ENCODE assay signal across 14 cellular contexts in genomic region chr19:1161716-1162115, GRCh38. TPM values are rescaled to one million over a fixed set of nuclear protein-coding genes. Genes with fewer than 3 reads are reported as not detected.
A peak's percentile ranks its signal among the peaks of the same experiment; 100 is the strongest.
DNase-seq lines count a peak whose midpoint lies in the region; ATAC-seq, FAIRE-seq and TF ChIP-seq lines count a peak whose summit lies in the region.
"Had no signal": no experiment of that assay in that cellular context is flagged by ENCODE, and none has a peak within 500 bp of the region (broad histone marks: within the 10 kb centered on the region; RNA-seq: fewer than 3 reads in every experiment).

No MANE protein-coding gene starts in this region.

- H3K27me3 Mint-ChIP-seq in stimulated activated naive CD8-positive, alpha-beta T cell treated with anti-CD3 and anti-CD28 coated beads, Interleukin-15, amount 100 ng/mL, for 72 hours = no peaks in the 10 kb centered on the region
- H3K27me3 Mint-ChIP-seq: activated B cell treated with CpG ODN at 0.5 μM for 24 hours had no signal

- H3K4me2 ChIP-seq in BLaER1 treated with 17β-estradiol and CSF1 and Interleukin-3, amounts not matched to agents 10 nM and 100 nM = peak overlapping the region; percentile 41 to 76 (median 61); a peak in 18 of 22 replicates
- no peak overlapping the region for H3K4me2 ChIP-seq in K562 (ENCODE audit: insufficient read depth, low read length)

- H3K4me1 ChIP-seq in BLaER1 treated with 17β-estradiol and CSF1 and Interleukin-3, amounts not matched to agents 10 nM and 100 nM = peaks cover 54 to 77% (median 65%) of the 10 kb centered on the region in 10 experiments
- H3K4me1 ChIP-seq in K562 (replicated peaks in 1 of 2; ENCODE audit: control insufficient read depth in 2 of 2, insufficient read depth in 2 of 2, low read length in 2 of 2) = peaks cover 0 to 74% of the 10 kb centered on the region in 2 experiments; a peak in 3 of 5 replicates
- no peaks in the 10 kb centered on the region for H3K4me1 ChIP-seq in right lobe of liver

- BruUV-seq in K562 (replicated peaks; lab: Mats Ljungman, UMichigan) = no TSS peak

- no peaks in the 10 kb centered on the region for H3K9me3 Mint-ChIP-seq in stimulated activated naive CD8-positive, alpha-beta T cell treated with anti-CD3 and anti-CD28 coated beads, Interleukin-15, amount 100 ng/mL, for 72 hours
- H3K9me3 Mint-ChIP-seq: activated B cell treated with CpG ODN at 0.5 μM for 24 hours; CD8-positive, alpha-beta T cell had no signal

- no peak for TF ChIP-seq POLR2A in K562 (conservative IDR thresholded peaks at IDR 0.05)
- no peak for TF ChIP-seq POLR2A in right lobe of liver (IDR thresholded peaks at IDR 0.05)

- intact Hi-C loops in K562 (cut with micrococcal nuclease) (no loop called here), right lobe of liver (cut with DNase I) (no loop called here)

- H3K4me3 ChIP-seq in BLaER1 treated with 17β-estradiol and CSF1 and Interleukin-3, amounts not matched to agents 10 nM and 100 nM = no peak overlapping the region
- H3K4me3 ChIP-seq in K562 (no peak overlapping the region), right lobe of liver (no peak overlapping the region)
- H3K4me3 ChIP-seq: colonic mucosa had no signal

- peaks cover 55% of the 10 kb centered on the region for H3K79me2 ChIP-seq in K562 (ENCODE audit: control insufficient read depth, insufficient read depth, low read length)

- H4K20me1 ChIP-seq in BLaER1 treated with 17β-estradiol and CSF1 and Interleukin-3, amounts not matched to agents 10 nM and 100 nM = peaks cover 77 to 92% (median 79%) of the 10 kb centered on the region in 11 experiments
- H4K20me1 ChIP-seq in K562 (replicated peaks; ENCODE audit: control insufficient read depth, insufficient read depth, low read length) = peaks cover 9% of the 10 kb centered on the region

- H3K27me3 ChIP-seq in BLaER1 treated with 17β-estradiol and CSF1 and Interleukin-3, amounts not matched to agents 10 nM and 100 nM = no peaks in the 10 kb centered on the region
- H3K27me3 ChIP-seq in K562 (ENCODE audit: control insufficient read depth in 2 of 2, insufficient read depth in 2 of 2, low read length in 2 of 2) (no peaks in the 10 kb centered on the region), right lobe of liver (no peaks in the 10 kb centered on the region)
- H3K27me3 ChIP-seq: colonic mucosa had no signal

- peaks cover 0 to 28% (median 10%) of the 10 kb centered on the region in 11 experiments; a peak in 13 of 22 replicates for H3K36me3 ChIP-seq in BLaER1 treated with 17β-estradiol and CSF1 and Interleukin-3, amounts not matched to agents 10 nM and 100 nM
- peaks cover 9% of the 10 kb centered on the region; the same call in 2 of the 3 replicates for H3K36me3 ChIP-seq in K562 (ENCODE audit: control insufficient read depth, insufficient read depth, low read length)
- no peaks in the 10 kb centered on the region for H3K36me3 ChIP-seq in right lobe of liver
- H3K36me3 ChIP-seq: colonic mucosa had no signal

- H3K4me3 Mint-ChIP-seq in stimulated activated naive CD8-positive, alpha-beta T cell treated with anti-CD3 and anti-CD28 coated beads, Interleukin-15, amount 100 ng/mL, for 72 hours = no peak overlapping the region
- H3K4me3 Mint-ChIP-seq: activated B cell treated with CpG ODN at 0.5 μM for 24 hours; CD8-positive, alpha-beta T cell had no signal

- no peak overlapping the region for H3K27ac ChIP-seq in BLaER1 treated with 17β-estradiol and CSF1 and Interleukin-3, amounts not matched to agents 10 nM and 100 nM
- peak overlapping the region; percentile 54; the same call in 1 of the 3 replicates for H3K27ac ChIP-seq in K562 (ENCODE audit: extremely low read depth, low read depth, low read length)
- H3K27ac ChIP-seq in right lobe of liver = no peak overlapping the region
- H3K27ac ChIP-seq: colonic mucosa had no signal

- H2AFZ ChIP-seq in K562 (ENCODE audit: low read depth, low read length) = no peak overlapping the region

- no peak overlapping the region; a peak in 1 of 22 replicates for H3K9ac ChIP-seq in BLaER1 treated with 17β-estradiol and CSF1 and Interleukin-3, amounts not matched to agents 10 nM and 100 nM
- peak overlapping the region in 1 of 2 experiments; percentile 86; a peak in 2 of 4 replicates for H3K9ac ChIP-seq in K562 (ENCODE audit: insufficient read depth in 1 of 2, low read depth in 2 of 2, low read length in 2 of 2)

- POLR2A ChIA-PET in K562 (lab: Yijun Ruan, JAX) = interaction anchor here (0.6 to 0.9 kb wide), 2 partner anchors 55 to 108 kb away, joined by 3 to 5 read pairs; no protein-coding TSS in a partner anchor

- TF ChIP-seq EP300 in K562 (IDR thresholded peaks at IDR 0.05; ENCODE audit: low read length) = no peak

- peaks cover 6% of the 10 kb centered on the region for H3K9me1 ChIP-seq in K562 (ENCODE audit: control insufficient read depth, insufficient read depth, low read length)

- peaks cover 7% of the 10 kb centered on the region for H3K4me1 Mint-ChIP-seq in stimulated activated naive CD8-positive, alpha-beta T cell treated with anti-CD3 and anti-CD28 coated beads, Interleukin-15, amount 100 ng/mL, for 72 hours

- H3K9me3 ChIP-seq in BLaER1 treated with 17β-estradiol and CSF1 and Interleukin-3, amounts not matched to agents 10 nM and 100 nM (replicated peaks in 1 of 11) = no peaks in the 10 kb centered on the region
- H3K9me3 ChIP-seq in K562 (replicated peaks; ENCODE audit: control insufficient read depth, insufficient read depth, low read depth, low read length) (no peaks in the 10 kb centered on the region), right lobe of liver (no peaks in the 10 kb centered on the region)
- H3K9me3 ChIP-seq: colonic mucosa had no signal

- in situ Hi-C loops in K562 (cut with MboI) = no loop called here

- peak; percentile 71 for DNase-seq in NCI-H146 (lab: John Stamatoyannopoulos, UW)
- DNase-seq in K562 (ENCODE audit: extremely low read depth in 1 of 4, low spot score in 3 of 4) = peak; percentile 77 to 89 (median 82)
- peak in 1 of 3 donors; percentile 46 for DNase-seq in right lobe of liver
- no peak for DNase-seq in stimulated activated naive CD8-positive, alpha-beta T cell treated with anti-CD3 and anti-CD28 coated beads, Interleukin-15, amount 100 ng/mL, for 72 hours
- no peak for DNase-seq in NCI-H2227 treated with DMSO at 0.1 percent for 48 hours (lab: John Stamatoyannopoulos, UW)
- DNase-seq: activated B cell treated with CpG ODN at 0.5 μM for 24 hours; CD8-positive, alpha-beta T cell; colonic mucosa; hippocampal formation; stimulated activated naive CD4-positive, alpha-beta T cell treated with Interleukin-2 at 50 U/mL for 16 hours had no signal

- CTCF ChIA-PET in K562 (lab: Yijun Ruan, JAX; ENCODE audit: low intra/inter-chr PET ratio) = no interaction called here

- no peak for TF ChIP-seq RAD21 in K562 (CRISPR knock-in tag; conservative IDR thresholded peaks at IDR 0.05 in 1 of 2, IDR thresholded peaks at IDR 0.05 in 1 of 2)

- no peak for TF ChIP-seq CTCF in K562 (IDR thresholded peaks at IDR 0.05 in 2 of 3, conservative IDR thresholded peaks at IDR 0.05 in 1 of 3; ENCODE audit: insufficient read depth in 2 of 3, low read depth in 1 of 3, low read length in 3 of 3)
- TF ChIP-seq CTCF in right lobe of liver (IDR thresholded peaks at IDR 0.05) = no peak

- FAIRE-seq in K562 (lab: Jason Lieb, UNC) = no peak
- FAIRE-seq: GM12891 had no signal

- 10% methylated on average over 7 of the region's 18 CpGs for whole genome bisulfite sequencing in K562 (ENCODE audit: insufficient coverage, low coverage, missing lambda C conversion rate)
- 53% methylated on average over 3 of the region's 18 CpGs for WGBS in right lobe of liver (ENCODE audit: insufficient coverage, low coverage, low lambda C conversion rate, missing lambda C conversion rate)

- H3K27ac Mint-ChIP-seq in stimulated activated naive CD8-positive, alpha-beta T cell treated with anti-CD3 and anti-CD28 coated beads, Interleukin-15, amount 100 ng/mL, for 72 hours = peak overlapping the region in 1 of 2 donors; percentile 69
- H3K27ac Mint-ChIP-seq: activated B cell treated with CpG ODN at 0.5 μM for 24 hours; CD8-positive, alpha-beta T cell had no signal

- peak; percentile 80 for ATAC-seq in K562
- ATAC-seq in right lobe of liver = peak in 3 of 4 donors; percentile 17 to 21 (median 20)
- ATAC-seq in GM19452 (IDR thresholded peaks at IDR 0.05; ENCODE audit: unreplicated experiment) = no peak
- no peak for ATAC-seq in HG03025 (IDR thresholded peaks at IDR 0.05; ENCODE audit: low FRiP score, unreplicated experiment)
- no peak for ATAC-seq in stimulated activated naive CD8-positive, alpha-beta T cell treated with anti-CD3 and anti-CD28 coated beads, Interleukin-15, amount 100 ng/mL, for 72 hours
- ATAC-seq: CD8-positive, alpha-beta T cell had no signal

RNA-seq across cellular contexts. Expression of gene SBNO2, which starts 12.4 kb away (rescaled TPM):
- 26.2 and 103 TPM in 2 replicates for total RNA-seq in K562 (2011; cell fraction: chromatin; rRNA removed; ENCODE audit: low replicate concordance)
- 64.1 and 67.7 TPM in 2 replicates for total RNA-seq in K562 (2011; cell fraction: nucleolus; rRNA removed)
- 28.6 and 30.7 TPM in 2 replicates for total RNA-seq in K562 (2011; cell fraction: nucleoplasm; rRNA removed)
- total RNA-seq in K562 (2014; rRNA removed) (18.6 and 23.1 TPM in 2 replicates), K562 (2014; rRNA removed; fragmentation: Illumina TruSeq; extraction: Trizol) (4.0 and 6.3 TPM in 2 replicates), K562 (2015; rRNA removed; fragmentation: Illumina TruSeq; extraction: Trizol) (6.7 and 7.8 TPM in 2 replicates), K562 (2021) (46.2 and 49.0 TPM in 2 replicates), right lobe of liver (10 to 100 TPM; 21.5 to 54.4 (median 25.5) TPM)
- polyA plus RNA-seq in K562 (2011; rRNA removed) (6.7 and 9.3 TPM in 2 replicates), K562 (2014; fragmentation: Illumina TruSeq; extraction: Trizol) (5.2 and 13.0 TPM in 2 replicates), K562 (2014; fragmentation: Nextera tagmentation; extraction: Ambion mirVana) (under 1 TPM; 0.01 to 0.04 TPM), K562 (2014; rRNA removed) (21.5 and 23.1 TPM in 2 replicates)
- 7.4 and 14.1 TPM in 2 replicates for polyA plus RNA-seq in K562 (2011; cell fraction: cytosol; rRNA removed)
- polyA plus RNA-seq in K562 (2011; cell fraction: nucleus; rRNA removed) = 45.7 and 79.0 TPM in 2 replicates
- polyA plus RNA-seq in K562 (2012) = 20.3 and 27.1 TPM in 2 replicates
- polyA minus RNA-seq in K562 (2011; rRNA and poly(A)+ RNA removed) = 3.7 and 8.1 TPM in 2 replicates
- polyA minus RNA-seq in K562 (2011; cell fraction: cytosol; rRNA and poly(A)+ RNA removed) = 16.7 and 22.1 TPM in 2 replicates
- polyA minus RNA-seq in K562 (2011; cell fraction: nucleus; rRNA and poly(A)+ RNA removed) = 20.7 and 21.3 TPM in 2 replicates

RNA-seq across cellular contexts. Expression of gene STK11, which starts 43.9 kb away (rescaled TPM):
- 76.0 and 175 TPM in 2 replicates for total RNA-seq in K562 (2011; cell fraction: chromatin; rRNA removed; ENCODE audit: low replicate concordance)
- total RNA-seq in K562 (2011; cell fraction: nucleolus; rRNA removed) = 128 and 133 TPM in 2 replicates
- 58.7 and 79.5 TPM in 2 replicates for total RNA-seq in K562 (2011; cell fraction: nucleoplasm; rRNA removed)
- total RNA-seq in K562 (2014; rRNA removed) (96.5 and 102 TPM in 2 replicates), K562 (2014; rRNA removed; fragmentation: Illumina TruSeq; extraction: Trizol) (28.9 and 31.7 TPM in 2 replicates), K562 (2015; rRNA removed; fragmentation: Illumina TruSeq; extraction: Trizol) (40.6 and 43.2 TPM in 2 replicates), K562 (2021) (76.3 and 89.6 TPM in 2 replicates), right lobe of liver (10 to 100 TPM; 23.8 to 34.0 (median 29.5) TPM)
- polyA plus RNA-seq in K562 (2011; rRNA removed) (31.2 and 34.3 TPM in 2 replicates), K562 (2014; fragmentation: Illumina TruSeq; extraction: Trizol) (22.0 and 39.1 TPM in 2 replicates), K562 (2014; fragmentation: Nextera tagmentation; extraction: Ambion mirVana) (under 1 TPM; 0.15 to 1.00 TPM), K562 (2014; rRNA removed) (69.4 and 79.9 TPM in 2 replicates)
- 37.0 and 67.8 TPM in 2 replicates for polyA plus RNA-seq in K562 (2011; cell fraction: cytosol; rRNA removed)
- 127 and 182 TPM in 2 replicates for polyA plus RNA-seq in K562 (2011; cell fraction: nucleus; rRNA removed)
- 49.5 and 76.3 TPM in 2 replicates for polyA plus RNA-seq in K562 (2012)
- 38.2 and 43.6 TPM in 2 replicates for polyA minus RNA-seq in K562 (2011; rRNA and poly(A)+ RNA removed)
- polyA minus RNA-seq in K562 (2011; cell fraction: cytosol; rRNA and poly(A)+ RNA removed) = 33.9 and 37.0 TPM in 2 replicates
- polyA minus RNA-seq in K562 (2011; cell fraction: nucleus; rRNA and poly(A)+ RNA removed) = 34.3 and 36.1 TPM in 2 replicates

RNA-seq across cellular contexts. Expression of gene GPX4, which starts 57.9 kb away (rescaled TPM):
- 61.5 and 154 TPM in 2 replicates for total RNA-seq in K562 (2011; cell fraction: chromatin; rRNA removed; ENCODE audit: low replicate concordance)
- total RNA-seq in K562 (2011; cell fraction: nucleolus; rRNA removed) = 171 and 189 TPM in 2 replicates
- total RNA-seq in K562 (2011; cell fraction: nucleoplasm; rRNA removed) = 129 and 161 TPM in 2 replicates
- total RNA-seq in K562 (2014; rRNA removed) (639 and 643 TPM in 2 replicates), K562 (2014; rRNA removed; fragmentation: Illumina TruSeq; extraction: Trizol) (131 and 209 TPM in 2 replicates), K562 (2015; rRNA removed; fragmentation: Illumina TruSeq; extraction: Trizol) (349 and 395 TPM in 2 replicates), K562 (2021) (383 and 392 TPM in 2 replicates), right lobe of liver (100 to 1,000 TPM; 204 to 389 (median 212) TPM)
- polyA plus RNA-seq in K562 (2011; rRNA removed) (223 and 286 TPM in 2 replicates), K562 (2014; fragmentation: Illumina TruSeq; extraction: Trizol) (434 and 536 TPM in 2 replicates), K562 (2014; fragmentation: Nextera tagmentation; extraction: Ambion mirVana) (100 to 1,000 TPM in 1 of 2 experiments, 10 to 100 TPM in 1; 61.4 to 125 TPM), K562 (2014; rRNA removed) (661 and 856 TPM in 2 replicates)
- 531 and 777 TPM in 2 replicates for polyA plus RNA-seq in K562 (2011; cell fraction: cytosol; rRNA removed)
- polyA plus RNA-seq in K562 (2011; cell fraction: nucleus; rRNA removed) = 389 and 485 TPM in 2 replicates
- polyA plus RNA-seq in K562 (2012) = 659 and 746 TPM in 2 replicates
- 117 and 134 TPM in 2 replicates for polyA minus RNA-seq in K562 (2011; rRNA and poly(A)+ RNA removed)
- 191 and 300 TPM in 2 replicates for polyA minus RNA-seq in K562 (2011; cell fraction: cytosol; rRNA and poly(A)+ RNA removed)
- 54.3 and 64.1 TPM in 2 replicates for polyA minus RNA-seq in K562 (2011; cell fraction: nucleus; rRNA and poly(A)+ RNA removed)

Comparison
In these comparisons a context has a peak if more than half of its experiments do, and no peak if none do; other contexts are left out.
1. DNase-seq: peak in NCI-H146 (single experiment) and K562 (4 of 4); none in stimulated activated naive CD8-positive, alpha-beta T cell treated with anti-CD3 and anti-CD28 coated beads, Interleukin-15, amount 100 ng/mL, for 72 hours (0 of 2) and NCI-H2227 treated with DMSO at 0.1 percent for 48 hours (single experiment).
2. ATAC-seq: peak in K562 (single experiment) and right lobe of liver (3 of 4); none in GM19452 (single experiment), HG03025 (single experiment) and stimulated activated naive CD8-positive, alpha-beta T cell treated with anti-CD3 and anti-CD28 coated beads, Interleukin-15, amount 100 ng/mL, for 72 hours (single experiment).